8 cellular contexts compared by ENCODE assay signal in genomic region chr3:23805228-23805880, GRCh38. TPM values are rescaled to one million over a fixed set of nuclear protein-coding genes. Genes with fewer than 3 reads are reported as not detected.
DNase-seq lines count a peak whose midpoint lies in the region; ATAC-seq and TF ChIP-seq lines count a peak whose summit lies in the region.

No MANE protein-coding gene starts in this region.

- H3K27ac ChIP-seq in osteoblast (ENCODE audit: low read depth, low read length), result no peak overlapping the region

- TF ChIP-seq CTCF in Calu3 (IDR thresholded peaks at IDR 0.05; ENCODE audit: unreplicated experiment), result no peak
- no peak for TF ChIP-seq CTCF in osteoblast (IDR thresholded peaks at IDR 0.05; ENCODE audit: extremely low read depth, low read depth, low read length)

- H3K36me3 ChIP-seq in endocrine pancreas (ENCODE audit: control insufficient read depth, insufficient read depth, low read length) (no peaks in the 10 kb centered on the region), osteoblast (ENCODE audit: insufficient read depth, low read length) (peaks cover 3% of the 10 kb centered on the region)

- no peaks in the 10 kb centered on the region for H3K27me3 Mint-ChIP-seq in Calu3 (ENCODE audit: unreplicated experiment)

- H3K4me3 Mint-ChIP-seq in Calu3 (ENCODE audit: low read depth, unreplicated experiment), result peak overlapping the region; percentile 85

- H3K9me3 ChIP-seq in endocrine pancreas (ENCODE audit: control insufficient read depth, low read length), result no peaks in the 10 kb centered on the region
- no peaks in the 10 kb centered on the region for H3K9me3 ChIP-seq in osteoblast (ENCODE audit: low read depth, low read length)

- H3K4me2 ChIP-seq in osteoblast (ENCODE audit: insufficient read depth, low read length), result peak overlapping the region; percentile 78

- peak overlapping the region; percentile 71 for H3K4me3 ChIP-seq in endocrine pancreas (ENCODE audit: control insufficient read depth, insufficient read depth, low read length)
- H3K4me3 ChIP-seq in osteoblast (ENCODE audit: insufficient read depth, low read length), result peak overlapping the region; percentile 87

- peak overlapping the region; percentile 78 for H3K9ac ChIP-seq in endocrine pancreas (ENCODE audit: control insufficient read depth, insufficient read depth, low read length)

- intact Hi-C loops in Calu3 (cut with micrococcal nuclease; ENCODE audit: unreplicated experiment), result loop anchor here (2.0 to 10.0 kb wide), 2 partner anchors 65 to 621 kb away; no protein-coding TSS in a partner anchor

- H3K79me2 ChIP-seq in osteoblast (ENCODE audit: insufficient read depth, low read length), result peaks cover 18% of the 10 kb centered on the region

- peaks cover 41% of the 10 kb centered on the region for H3K4me1 Mint-ChIP-seq in Calu3 (ENCODE audit: low read depth, unreplicated experiment)

- H3K27ac Mint-ChIP-seq in Calu3 (ENCODE audit: unreplicated experiment), result peak overlapping the region; percentile 88

- peak overlapping the region; percentile 77 for H2AFZ ChIP-seq in osteoblast (ENCODE audit: low read length)

- DNase-seq in Calu3 (no peak), NCI-H69 (lab: John Stamatoyannopoulos, UW) (peak; percentile 32), osteoblast (ENCODE audit: insufficient read length, low spot score, missing footprints) (peak; percentile 39), C1 segment of cervical spinal cord (lab: John Stamatoyannopoulos, UW) (no peak), DMS79 (lab: John Stamatoyannopoulos, UW) (no peak), NCI-H187 treated with DMSO at 0.1 percent for 48 hours (lab: John Stamatoyannopoulos, UW) (no peak)

- H3K4me1 ChIP-seq in endocrine pancreas (ENCODE audit: control insufficient read depth, insufficient read depth, low read length) (peaks cover 4% of the 10 kb centered on the region), osteoblast (ENCODE audit: insufficient read depth, low read length) (peaks cover 7% of the 10 kb centered on the region)

- no TSS peak for BruUV-seq in Calu3 (replicated peaks; lab: Mats Ljungman, UMichigan)

- ATAC-seq in HG03457 (IDR thresholded peaks at IDR 0.05; ENCODE audit: unreplicated experiment), result no peak

- H4K20me1 ChIP-seq in osteoblast (ENCODE audit: insufficient read depth, low read length), result peaks cover 3% of the 10 kb centered on the region

- CTCF ChIA-PET in Calu3 (lab: Charles Lee), result no interaction called here

- H3K9me3 Mint-ChIP-seq in Calu3 (ENCODE audit: low read depth, unreplicated experiment), result no peaks in the 10 kb centered on the region

- no peaks in the 10 kb centered on the region for H3K27me3 ChIP-seq in endocrine pancreas (ENCODE audit: control insufficient read depth, insufficient read depth, low read length)
- no peaks in the 10 kb centered on the region for H3K27me3 ChIP-seq in osteoblast (ENCODE audit: insufficient read depth, low read length)

- H3K36me3 Mint-ChIP-seq in Calu3 (ENCODE audit: insufficient read depth, unreplicated experiment), result peaks cover 44% of the 10 kb centered on the region

RNA-seq across cellular contexts. Expression of gene UBE2E1, which starts 0.4 kb away (rescaled TPM):
- total RNA-seq in Calu3 (2022) (68.9 and 74.3 TPM in 2 replicates), osteoblast (89.0 and 98.1 TPM in 2 replicates)

Comparison
In these comparisons a context has a peak if more than half of its experiments do, and no peak if none do; other contexts are left out.
1. DNase-seq: peak in NCI-H69 (single experiment) and osteoblast (single experiment); none in Calu3 (single experiment), C1 segment of cervical spinal cord (0 of 14), DMS79 (single experiment) and NCI-H187 treated with DMSO at 0.1 percent for 48 hours (single experiment).